In genomic region chr1:112508242-112509004, GRCh38 we compare ENCODE assay signal across 8 cellular contexts. TPM values are rescaled to one million over a fixed set of nuclear protein-coding genes. Genes with fewer than 3 reads are reported as not detected.
DNase-seq lines count a peak whose midpoint lies in the region; ATAC-seq lines count a peak whose summit lies in the region.

Gene WNT2B (plus strand): TSS chr1:112508965. CDS start chr1:112509263, 298 bp downstream.

- H3K9me2 ChIP-seq in Karpas-422 (replicated peaks; ENCODE audit: insufficient read depth, low read length), result no peaks in the 10 kb centered on the region

- H3K4me2 ChIP-seq in mesendoderm (ENCODE audit: low read length) (peak within 1 kb of the TSS; percentile 71), Karpas-422 (ENCODE audit: low read depth, low read length, poor library complexity, severe bottlenecking) (no peak within 1 kb of the TSS)

- peak within 1 kb of the TSS; percentile 96 for H3K4me3 ChIP-seq in HUES6 (ENCODE audit: low read depth, low read length)
- peak within 1 kb of the TSS; percentile 54 for H3K4me3 ChIP-seq in mesendoderm (ENCODE audit: low read length)
- no peak within 1 kb of the TSS for H3K4me3 ChIP-seq in Karpas-422 (ENCODE audit: low read length)

- peaks cover 8% of the 10 kb centered on the region for H3K4me1 Mint-ChIP-seq in dendritic cell treated with granulocyte-macrophage colony-stimulating factor and Interleukin-4, amounts not matched to agents 40 ng/mL and 50 ng/mL, for 4 days (ENCODE audit: low read depth)
- no peaks in the 10 kb centered on the region for H3K4me1 Mint-ChIP-seq in stimulated activated effector memory CD8-positive, alpha-beta T cell treated with anti-CD3 and anti-CD28 coated beads, Interleukin-12 subunit alpha, Interleukin-12 subunit beta, amount 100 ng/mL, for 72 hours

- intact Hi-C loops in dendritic cell treated with granulocyte-macrophage colony-stimulating factor and Interleukin-4, amounts not matched to agents 40 ng/mL and 50 ng/mL, for 4 days (cut with micrococcal nuclease), result loop anchor here (10.0 kb wide), 1 partner anchor 106 kb away; the partner anchor contains the start of genes CAPZA1 and ST7L

- peak within 1 kb of the TSS; percentile 41 for H3K18ac ChIP-seq in mesendoderm (ENCODE audit: low read length)

- WGBS in mesendoderm (ENCODE audit: extremely low coverage, insufficient coverage, low lambda C conversion rate), result no CpG with 5 or more reads among the region's 71 CpGs

- H3K9ac ChIP-seq in HUES6 (ENCODE audit: low read length) (no peak within 1 kb of the TSS), mesendoderm (ENCODE audit: low read length) (peak within 1 kb of the TSS; percentile 35), Karpas-422 (ENCODE audit: low read length) (no peak within 1 kb of the TSS)

- no peak within 1 kb of the TSS for H2BK15ac ChIP-seq in mesendoderm (replicated peaks; ENCODE audit: low read depth)

- H3K4me3 Mint-ChIP-seq in dendritic cell treated with granulocyte-macrophage colony-stimulating factor and Interleukin-4, amounts not matched to agents 40 ng/mL and 50 ng/mL, for 4 days, result peak within 1 kb of the TSS; percentile 69
- H3K4me3 Mint-ChIP-seq in stimulated activated effector memory CD8-positive, alpha-beta T cell treated with anti-CD3 and anti-CD28 coated beads, Interleukin-12 subunit alpha, Interleukin-12 subunit beta, amount 100 ng/mL, for 72 hours, result peak within 1 kb of the TSS; percentile 74

- peak; percentile 34 to 37 for DNase-seq in activated CD4-positive, alpha-beta T cell treated with anti-CD3 and anti-CD28 coated beads for 4 hours
- peak; percentile 78 for DNase-seq in mesendoderm
- peak; percentile 25 to 72 for DNase-seq in stimulated activated effector memory CD8-positive, alpha-beta T cell treated with anti-CD3 and anti-CD28 coated beads, Interleukin-12 subunit alpha, Interleukin-12 subunit beta, amount 100 ng/mL, for 72 hours (ENCODE audit: low spot score in 2 of 2)
- no peak for DNase-seq in Karpas-422

- H3K4me1 ChIP-seq in HUES6 (ENCODE audit: control insufficient read depth, insufficient read depth, low read length) (peaks cover 11% of the 10 kb centered on the region), mesendoderm (ENCODE audit: control insufficient read depth, low read depth, low read length) (peaks cover 5% of the 10 kb centered on the region), Karpas-422 (ENCODE audit: low read length) (no peaks in the 10 kb centered on the region)

- no peaks in the 10 kb centered on the region for H3K36me3 Mint-ChIP-seq in dendritic cell treated with granulocyte-macrophage colony-stimulating factor and Interleukin-4, amounts not matched to agents 40 ng/mL and 50 ng/mL, for 4 days (ENCODE audit: low read depth)
- H3K36me3 Mint-ChIP-seq in stimulated activated effector memory CD8-positive, alpha-beta T cell treated with anti-CD3 and anti-CD28 coated beads, Interleukin-12 subunit alpha, Interleukin-12 subunit beta, amount 100 ng/mL, for 72 hours, result no peaks in the 10 kb centered on the region

- H3K56ac ChIP-seq in mesendoderm (ENCODE audit: low read length), result peak within 1 kb of the TSS; percentile 79

- no peak within 1 kb of the TSS for H3K4ac ChIP-seq in mesendoderm (ENCODE audit: low read depth, low read length)

- peaks cover 98% of the 10 kb centered on the region for H3K27me3 ChIP-seq in HUES6 (ENCODE audit: control insufficient read depth, insufficient read depth, low read length)
- peaks cover 6% of the 10 kb centered on the region for H3K27me3 ChIP-seq in mesendoderm (ENCODE audit: insufficient read depth, low read length, poor library complexity)
- no peaks in the 10 kb centered on the region for H3K27me3 ChIP-seq in Karpas-422 (ENCODE audit: low read length)

- no peaks in the 10 kb centered on the region for H4K20me1 ChIP-seq in Karpas-422 (ENCODE audit: insufficient read depth, low read depth, low read length)

- no peak within 1 kb of the TSS for H2BK120ac ChIP-seq in mesendoderm (ENCODE audit: low read depth, low read length)

- no peak within 1 kb of the TSS for H4K8ac ChIP-seq in mesendoderm (ENCODE audit: low read depth, low read length)

- no peaks in the 10 kb centered on the region for H3K36me3 ChIP-seq in HUES6 (ENCODE audit: control insufficient read depth, insufficient read depth, low read length)
- H3K36me3 ChIP-seq in mesendoderm (ENCODE audit: control insufficient read depth, insufficient read depth, low read length), result no peaks in the 10 kb centered on the region
- H3K36me3 ChIP-seq in Karpas-422 (ENCODE audit: insufficient read depth, low read length), result no peaks in the 10 kb centered on the region

- peaks cover 87% of the 10 kb centered on the region for H3K27me3 Mint-ChIP-seq in dendritic cell treated with granulocyte-macrophage colony-stimulating factor and Interleukin-4, amounts not matched to agents 40 ng/mL and 50 ng/mL, for 4 days

- no peak within 1 kb of the TSS for H2AK5ac ChIP-seq in mesendoderm (ENCODE audit: low read length)

- ATAC-seq in GM18511 (IDR thresholded peaks at IDR 0.05; ENCODE audit: unreplicated experiment), result peak; percentile 81
- ATAC-seq in stimulated activated effector memory CD8-positive, alpha-beta T cell treated with anti-CD3 and anti-CD28 coated beads, Interleukin-12 subunit alpha, Interleukin-12 subunit beta, amount 100 ng/mL, for 72 hours, result peak; percentile 76
- ATAC-seq in GM19455 (IDR thresholded peaks at IDR 0.05; ENCODE audit: unreplicated experiment), result no peak

- no peak within 1 kb of the TSS for H2AFZ ChIP-seq in Karpas-422 (ENCODE audit: low read length)

- H3K23ac ChIP-seq in mesendoderm (ENCODE audit: low read length), result no peak within 1 kb of the TSS

- H3K9me3 ChIP-seq in HUES6 (ENCODE audit: control insufficient read depth, insufficient read depth, low read depth, low read length) (no peaks in the 10 kb centered on the region), Karpas-422 (ENCODE audit: low read length) (no peaks in the 10 kb centered on the region)

- no peaks in the 10 kb centered on the region for H3K9me3 Mint-ChIP-seq in dendritic cell treated with granulocyte-macrophage colony-stimulating factor and Interleukin-4, amounts not matched to agents 40 ng/mL and 50 ng/mL, for 4 days
- no peaks in the 10 kb centered on the region for H3K9me3 Mint-ChIP-seq in stimulated activated effector memory CD8-positive, alpha-beta T cell treated with anti-CD3 and anti-CD28 coated beads, Interleukin-12 subunit alpha, Interleukin-12 subunit beta, amount 100 ng/mL, for 72 hours

- H4K5ac ChIP-seq in mesendoderm (ENCODE audit: low read length), result no peak within 1 kb of the TSS

- H3K27ac ChIP-seq in HUES6 (ENCODE audit: low read depth, low read length) (no peak within 1 kb of the TSS), mesendoderm (ENCODE audit: low read depth, low read length) (no peak within 1 kb of the TSS), Karpas-422 (ENCODE audit: low read length) (no peak within 1 kb of the TSS)

- no peaks in the 10 kb centered on the region for H3K79me2 ChIP-seq in mesendoderm (ENCODE audit: control insufficient read depth, insufficient read depth, low read length)
- no peaks in the 10 kb centered on the region for H3K79me2 ChIP-seq in Karpas-422 (ENCODE audit: low read length)

- no peak within 1 kb of the TSS for H3K27ac Mint-ChIP-seq in dendritic cell treated with granulocyte-macrophage colony-stimulating factor and Interleukin-4, amounts not matched to agents 40 ng/mL and 50 ng/mL, for 4 days
- H3K27ac Mint-ChIP-seq in stimulated activated effector memory CD8-positive, alpha-beta T cell treated with anti-CD3 and anti-CD28 coated beads, Interleukin-12 subunit alpha, Interleukin-12 subunit beta, amount 100 ng/mL, for 72 hours, result no peak within 1 kb of the TSS

- no peak within 1 kb of the TSS for H2BK5ac ChIP-seq in mesendoderm (ENCODE audit: low read length)

- H3K79me1 ChIP-seq in mesendoderm (ENCODE audit: low read length), result no peaks in the 10 kb centered on the region

RNA-seq across cellular contexts. Expression of gene WNT2B, which starts in this region (rescaled TPM):
- 2.6 TPM for polyA plus RNA-seq in mesendoderm (2013, experiment 1 of 2)
- 2.7 TPM for polyA plus RNA-seq in mesendoderm (2013, experiment 2 of 2)
- total RNA-seq in Karpas-422 (2014; rRNA removed; shearing (Covaris generic); ENCODE audit: low replicate concordance), result not detected in 2 replicates
